ENCODE assay signal across 9 cellular contexts in genomic region chr15:41695750-41696436, GRCh38. TPM values are rescaled to one million over a fixed set of nuclear protein-coding genes. Genes with fewer than 3 reads are reported as not detected.
DNase-seq lines count a peak whose midpoint lies in the region; ATAC-seq, FAIRE-seq and TF ChIP-seq lines count a peak whose summit lies in the region.
"Had no signal": no experiment of that assay in that cellular context is flagged by ENCODE, and none has a peak within 500 bp of the region (broad histone marks: within the 10 kb centered on the region; RNA-seq: fewer than 3 reads in every experiment).

No MANE protein-coding gene starts in this region.

- peak overlapping the region; percentile 41; the same call in 1 of the 2 replicates for H3K4me2 ChIP-seq in GM12878 (ENCODE audit: control insufficient read depth, insufficient read depth)
- no peak overlapping the region for H3K4me2 ChIP-seq in PC-9

- in situ Hi-C loops in GM12878 (cut with MboI) = no loop called here

- H3K27me3 Mint-ChIP-seq in CD14-positive monocyte (ENCODE audit: low read depth in 3 of 3) = no peaks in the 10 kb centered on the region

- H3K9ac ChIP-seq in SK-N-MC (ENCODE audit: insufficient read length) (peak overlapping the region; percentile 28), GM12878 (ENCODE audit: control insufficient read depth, insufficient read depth, low read length) (no peak overlapping the region)
- H3K9ac ChIP-seq: parathyroid adenoma had no signal

- H3K4me1 ChIP-seq in GM12878 (ENCODE audit: control insufficient read depth, insufficient read depth, low read length) (peaks cover 6% of the 10 kb centered on the region; the same call in 1 of the 2 replicates), right lobe of liver (no peaks in the 10 kb centered on the region), aorta (ENCODE audit: control insufficient read depth in 1 of 2, insufficient read depth in 2 of 2, low read length in 2 of 2) (peaks cover 0 to 5% of the 10 kb centered on the region in 2 donors), PC-9 (replicated peaks; ENCODE audit: insufficient read depth) (no peaks in the 10 kb centered on the region)
- H3K4me1 ChIP-seq: parathyroid adenoma had no signal

- WGBS in GM12878 (ENCODE audit: insufficient coverage, insufficient replicate concordance, low lambda C conversion rate, missing lambda C conversion rate) = 20% methylated on average over 8 of the region's 8 CpGs
- 45% methylated on average over 8 of the region's 8 CpGs for WGBS in right lobe of liver (ENCODE audit: insufficient coverage, low coverage, low lambda C conversion rate, missing lambda C conversion rate)
- 75% methylated on average over 8 of the region's 8 CpGs for WGBS in aorta, 2 donors

- peaks cover 45% of the 10 kb centered on the region for H3K79me2 ChIP-seq in GM12878 (ENCODE audit: control insufficient read depth, insufficient read depth, low read length)
- H3K79me2 ChIP-seq in PC-9 (ENCODE audit: low read depth) = peaks cover 61% of the 10 kb centered on the region

- peak; percentile 59 for DNase-seq in CD14-positive monocyte (ENCODE audit: low spot score)
- DNase-seq in SK-N-MC (ENCODE audit: low read depth, low spot score) = peak; percentile 34
- peak; percentile 39 for DNase-seq in GM12878 (ENCODE audit: low read depth, low spot score)
- DNase-seq in right lobe of liver = no peak
- no peak for DNase-seq in aorta
- DNase-seq in PC-9 = no peak

- H3F3A ChIP-seq in PC-9 (ENCODE audit: insufficient read depth, low read depth) = no peaks in the 10 kb centered on the region

- FAIRE-seq in GM12878 (lab: Jason Lieb, UNC) = peak; percentile 97

- SMC1A ChIA-PET in GM12878 (lab: Charles Lee; ENCODE audit: uncharacterized antibody, unreplicated experiment) = interaction anchor here (0.6 to 1.7 kb wide), 8 partner anchors 10 to 230 kb away, joined by 3 to 5 read pairs (median 3); partner anchors contain the start of gene MGA

- TF ChIP-seq RAD21 in GM12878 (IDR thresholded peaks at IDR 0.05; ENCODE audit: insufficient read depth, low read depth, low read length) = peak; percentile 57

- H3K27me3 ChIP-seq in GM12878 (replicated peaks in 1 of 2; ENCODE audit: control insufficient read depth in 2 of 2, insufficient read depth in 2 of 2, low read length in 1 of 2) (no peaks in the 10 kb centered on the region), right lobe of liver (no peaks in the 10 kb centered on the region), aorta (ENCODE audit: control insufficient read depth in 1 of 2, insufficient read depth in 2 of 2, low read length in 1 of 2) (no peaks in the 10 kb centered on the region), PC-9 (ENCODE audit: insufficient read depth, low read depth) (no peaks in the 10 kb centered on the region)

- RAD21 ChIA-PET in GM12878 (lab: Charles Lee; ENCODE audit: unreplicated experiment) = interaction anchor here (0.7 to 1.6 kb wide), 11 partner anchors 13 to 230 kb away, joined by 3 to 10 read pairs (median 3); partner anchors contain the start of gene MAPKBP1

- H3K27ac ChIP-seq in SK-N-MC (peak overlapping the region; percentile 81), GM12878 (ENCODE audit: control insufficient read depth, insufficient read depth) (no peak overlapping the region), right lobe of liver (no peak overlapping the region), aorta (ENCODE audit: low read depth in 1 of 2, low read length in 2 of 2) (no peak overlapping the region), PC-9 (no peak overlapping the region)
- H3K27ac ChIP-seq: parathyroid adenoma had no signal

- intact Hi-C loops in CD14-positive monocyte (cut with micrococcal nuclease) (loop anchor here in 1 of 2 donors (10.0 kb wide), 1 partner anchor 119 kb away; no protein-coding TSS in a partner anchor), GM12878 (cut with micrococcal nuclease; ENCODE audit: unreplicated experiment) (loop anchor here (10.0 kb wide), 2 partner anchors 119 to 231 kb away; no protein-coding TSS in a partner anchor), right lobe of liver (cut with DNase I) (no loop called here), aorta (cut with DNase I) (no loop called here), PC-9 (cut with micrococcal nuclease; ENCODE audit: unreplicated experiment) (no loop called here)

- peak; percentile 69 for ATAC-seq in GM18873 (IDR thresholded peaks at IDR 0.05; ENCODE audit: low FRiP score, unreplicated experiment)
- ATAC-seq in HG03108 (IDR thresholded peaks at IDR 0.05; ENCODE audit: unreplicated experiment) = peak; percentile 93
- ATAC-seq in GM12878 = peak; percentile 97
- ATAC-seq in right lobe of liver = peak; percentile 52 to 68 (median 60)
- no peak for ATAC-seq in aorta (ENCODE audit: low FRiP score)

- peaks cover 40% of the 10 kb centered on the region for H3K4me1 Mint-ChIP-seq in CD14-positive monocyte

- BruUV-seq in GM12878 (replicated peaks; lab: Mats Ljungman, UMichigan) (no TSS peak), PC-9 (replicated peaks; lab: Mats Ljungman, UMichigan) (no TSS peak)

- H4K20me1 ChIP-seq in GM12878 (ENCODE audit: control insufficient read depth, insufficient read depth) = no peaks in the 10 kb centered on the region
- peaks cover 21% of the 10 kb centered on the region for H4K20me1 ChIP-seq in PC-9 (ENCODE audit: insufficient read depth)

- H2AFZ ChIP-seq in GM12878 (ENCODE audit: control insufficient read depth, low read depth, low read length) = peak overlapping the region; percentile 54
- H2AFZ ChIP-seq in PC-9 = no peak overlapping the region
- H2AFZ ChIP-seq: parathyroid adenoma had no signal

- H3K4me3 Mint-ChIP-seq in CD14-positive monocyte = peak overlapping the region; percentile 67 to 79

- peaks cover 28 to 38% of the 10 kb centered on the region in 2 donors for H3K36me3 Mint-ChIP-seq in CD14-positive monocyte

- no peak for TF ChIP-seq EP300 in GM12878 (IDR thresholded peaks at IDR 0.05; ENCODE audit: borderline replicate concordance in 1 of 2, control insufficient read depth in 1 of 2, low read depth in 2 of 2, low read length in 2 of 2)

- H3K4me3 ChIP-seq in SK-N-MC (peak overlapping the region; percentile 68), GM12878 (no peak overlapping the region), right lobe of liver (no peak overlapping the region), aorta (ENCODE audit: low read length in 2 of 2) (no peak overlapping the region), PC-9 (no peak overlapping the region)

- H3K9me2 ChIP-seq in PC-9 (ENCODE audit: insufficient read depth) = no peaks in the 10 kb centered on the region

- TF ChIP-seq CTCF in CD14-positive monocyte (IDR thresholded peaks at IDR 0.05) (peak; percentile 64), GM12878 (IDR thresholded peaks at IDR 0.05 in 2 of 3, conservative IDR thresholded peaks at IDR 0.05 in 1 of 3; ENCODE audit: control insufficient read depth in 2 of 3, extremely low read depth in 1 of 3, insufficient read depth in 1 of 3, low read depth in 3 of 3, low read length in 3 of 3) (peak; percentile 39 to 63 (median 52); a peak in 5 of 6 replicates), right lobe of liver (IDR thresholded peaks at IDR 0.05) (peak in 3 of 4 donors; percentile 11 to 23 (median 21)), PC-9 (conservative IDR thresholded peaks at IDR 0.05) (no peak)

- POLR2A ChIA-PET in GM12878 (lab: Charles Lee) (interaction anchor here (0.6 to 0.7 kb wide), 3 partner anchors 9 to 266 kb away, joined by 4 read pairs; no protein-coding TSS in a partner anchor), PC-9 (lab: Charles Lee; ENCODE audit: unreplicated experiment) (no interaction called here)

- peaks cover 0 to 4% (median 0%) of the 10 kb centered on the region in 7 donors for H3K9me3 Mint-ChIP-seq in CD14-positive monocyte

- CTCF ChIA-PET in GM12878 (lab: Yijun Ruan, JAX) = interaction anchor here (0.6 to 2.5 kb wide), 16 partner anchors 8 to 296 kb away, joined by 3 to 9 read pairs (median 6); partner anchors contain the start of gene MAPKBP1
- CTCF ChIA-PET in PC-9 (lab: Charles Lee) = no interaction called here

- H3K36me3 ChIP-seq in SK-N-MC (ENCODE audit: insufficient read depth, low read length) (peaks cover 7% of the 10 kb centered on the region; the same call in 1 of the 2 replicates), GM12878 (ENCODE audit: control insufficient read depth in 2 of 2, insufficient read depth in 2 of 2, low read length in 1 of 2) (peaks cover 1 to 4% of the 10 kb centered on the region in 2 experiments; a peak in 3 of 4 replicates), right lobe of liver (no peaks in the 10 kb centered on the region), aorta (ENCODE audit: control insufficient read depth in 1 of 2, insufficient read depth in 2 of 2, low read length in 1 of 2) (peaks cover 0 to 4% of the 10 kb centered on the region in 2 donors), PC-9 (ENCODE audit: low read depth) (no peaks in the 10 kb centered on the region)

- H3K9me3 ChIP-seq in SK-N-MC (ENCODE audit: low read depth, low read length) (no peaks in the 10 kb centered on the region), GM12878 (replicated peaks; ENCODE audit: control insufficient read depth, insufficient read depth, low read length) (no peaks in the 10 kb centered on the region), right lobe of liver (no peaks in the 10 kb centered on the region), aorta (ENCODE audit: control insufficient read depth, low read length) (no peaks in the 10 kb centered on the region), PC-9 (ENCODE audit: insufficient read depth, low read depth) (no peaks in the 10 kb centered on the region)

- peak overlapping the region; percentile 84 to 94 (median 88) for H3K27ac Mint-ChIP-seq in CD14-positive monocyte

- TF ChIP-seq POLR2A in GM12878 (IDR thresholded peaks at IDR 0.05; ENCODE audit: low read depth, low read length) (no peak), right lobe of liver (IDR thresholded peaks at IDR 0.05) (no peak)

RNA-seq across cellular contexts. Expression of gene MGA, which starts 35.7 kb away (rescaled TPM):
- 1 to 10 TPM; 2.7 to 6.9 TPM for polyA plus RNA-seq in CD14-positive monocyte
- total RNA-seq in GM12878 (2013; cell fraction: nucleolus; rRNA removed) = 153 and 159 TPM in 2 replicates
- 18.4 and 20.5 TPM in 2 replicates for total RNA-seq in GM12878 (2014; rRNA removed)
- total RNA-seq in GM12878 (2014; rRNA removed; fragmentation: Illumina TruSeq; extraction: Trizol) = 28.1 and 28.5 TPM in 2 replicates
- total RNA-seq in GM12878 (2021) = 25.6 and 29.6 TPM in 2 replicates
- polyA plus RNA-seq in GM12878 (2011; ENCODE audit: low read depth) = 4.2 TPM
- polyA plus RNA-seq in GM12878 (2011; rRNA removed) = 11.1 and 12.2 TPM in 2 replicates
- polyA plus RNA-seq in GM12878 (2011; cell fraction: cytosol; rRNA removed) = 6.3 and 7.9 TPM in 2 replicates
- polyA plus RNA-seq in GM12878 (2011; cell fraction: nucleus; rRNA removed) = 11.7 and 15.1 TPM in 2 replicates
- polyA plus RNA-seq in GM12878 (2012) = 5.9 and 7.7 TPM in 2 replicates
- 15.6 and 17.6 TPM in 2 replicates for polyA plus RNA-seq in GM12878 (2014; fragmentation: Illumina TruSeq; extraction: Trizol)
- polyA plus RNA-seq in GM12878 (2014; fragmentation: Nextera tagmentation; extraction: Ambion mirVana) = 1 to 10 TPM; 2.6 to 2.8 TPM
- 7.9 and 8.3 TPM in 2 replicates for polyA plus RNA-seq in GM12878 (2014; rRNA removed)
- 10 to 100 TPM; 21.6 to 21.7 TPM for polyA plus RNA-seq in GM12878 (2016; fragmentation: Nextera tagmentation; extraction: Ambion mirVana)
- polyA minus RNA-seq in GM12878 (2011; rRNA and poly(A)+ RNA removed) = 41.3 and 69.1 TPM in 2 replicates
- polyA minus RNA-seq in GM12878 (2011; cell fraction: cytosol; rRNA and poly(A)+ RNA removed) = 13.4 and 17.0 TPM in 2 replicates
- polyA minus RNA-seq in GM12878 (2011; cell fraction: nucleus; rRNA and poly(A)+ RNA removed) = 21.0 and 29.9 TPM in 2 replicates
- 10 to 100 TPM; 10.9 to 17.2 (median 12.1) TPM for total RNA-seq in right lobe of liver
- total RNA-seq in aorta = 10 to 100 TPM; 44.1 to 46.6 TPM
- 1 to 10 TPM; 1.9 to 6.0 TPM for polyA plus RNA-seq in aorta
- total RNA-seq in PC-9 (2021) = 31.8 and 38.5 TPM in 2 replicates

Comparison
In these comparisons a context has a peak if more than half of its experiments do, and no peak if none do; other contexts are left out.
1. DNase-seq: peak in CD14-positive monocyte (single experiment), SK-N-MC (single experiment) and GM12878 (single experiment); none in right lobe of liver (0 of 3), aorta (0 of 2) and PC-9 (0 of 2).